In genomic region chr2:85537600-85538506, GRCh38 we compare ENCODE assay signal across 8 cellular contexts. TPM values are rescaled to one million over a fixed set of nuclear protein-coding genes. Genes with fewer than 3 reads are reported as not detected.
DNase-seq lines count a peak whose midpoint lies in the region; TF ChIP-seq lines count a peak whose summit lies in the region.

No MANE protein-coding gene starts in this region.

- H3K9ac ChIP-seq in muscle layer of colon (ENCODE audit: low read length), result peak overlapping the region; percentile 81

- CTCF ChIA-PET in AG04449 (lab: Yijun Ruan, JAX), result interaction anchor here (0.7 to 30.0 kb wide), 13 partner anchors 14 to 470 kb away, joined by 3 to 922 read pairs (median 3); partner anchors contain the start of genes ELMOD3, RETSAT and SH2D6

- H3K9me3 ChIP-seq in esophagus squamous epithelium, result no peaks in the 10 kb centered on the region
- H3K9me3 ChIP-seq in muscle layer of colon (ENCODE audit: low read length), result no peaks in the 10 kb centered on the region
- no peaks in the 10 kb centered on the region for H3K9me3 ChIP-seq in thyroid gland

- peak; percentile 38 for TF ChIP-seq POLR2A in GM18951 (IDR thresholded peaks at IDR 0.05; ENCODE audit: extremely low read depth, insufficient read depth, insufficient read length)
- peak in 1 of 4 donors; percentile 22 for TF ChIP-seq POLR2A in esophagus squamous epithelium (IDR thresholded peaks at IDR 0.05)
- TF ChIP-seq POLR2A in thyroid gland (IDR thresholded peaks at IDR 0.05), result peak in 1 of 2 donors; percentile 69

- H3K4me1 ChIP-seq in esophagus squamous epithelium, result peaks cover 15 to 51% (median 31%) of the 10 kb centered on the region in 3 donors
- peaks cover 41% of the 10 kb centered on the region for H3K4me1 ChIP-seq in muscle layer of colon (ENCODE audit: insufficient read depth, low read length)
- H3K4me1 ChIP-seq in thyroid gland, result peaks cover 22 to 31% of the 10 kb centered on the region in 2 donors

- 2 to 5% methylated on average over 13 of the region's 35 CpGs for WGBS in esophagus squamous epithelium, 2 donors
- 3 to 4% methylated on average over 34 to 35 of the region's 35 CpGs for WGBS in thyroid gland, 2 donors

- H3K27ac ChIP-seq in esophagus squamous epithelium, result peak overlapping the region; percentile 96 to 99 (median 98)
- H3K27ac ChIP-seq in muscle layer of colon (ENCODE audit: low read depth, low read length), result peak overlapping the region; percentile 96
- peak overlapping the region; percentile 97 to 100 (median 98) for H3K27ac ChIP-seq in thyroid gland

- H3K4me3 ChIP-seq in AG04449 (ENCODE audit: low read depth, low read length) (peak overlapping the region; percentile 99), esophagus squamous epithelium (peak overlapping the region; percentile 71 to 84 (median 76)), muscle layer of colon (ENCODE audit: low read depth in 1 of 2, low read length in 2 of 2) (peak overlapping the region; percentile 76 to 97), thyroid gland (replicated peaks in 1 of 3) (peak overlapping the region; percentile 52 to 94 (median 63))

- no peak for DNase-seq in AG04449 (ENCODE audit: low read depth, low spot score)
- DNase-seq in NCI-H526 treated with DMSO at 0.1 percent for 48 hours (lab: John Stamatoyannopoulos, UW), result peak; percentile 75
- DNase-seq in activated T-cell treated with anti-CD3 and anti-CD28 coated beads for 48 hours (ENCODE audit: low read depth), result peak; percentile 34
- DNase-seq in esophagus squamous epithelium (lab: John Stamatoyannopoulos, UW), result no peak
- peak; percentile 71 to 73 for DNase-seq in thyroid gland
- no peak for DNase-seq in HuH-7.5 (ENCODE audit: low spot score)

- intact Hi-C loops in esophagus squamous epithelium (cut with DNase I), result no loop called here
- intact Hi-C loops in thyroid gland (cut with DNase I), result no loop called here

- POLR2A ChIA-PET in AG04449 (lab: Yijun Ruan, JAX), result interaction anchor here (0.7 to 5.7 kb wide), 31 partner anchors 8 to 210 kb away, joined by 3 to 103 read pairs (median 8); partner anchors contain the start of genes ELMOD3, GGCX, RETSAT and RNF181

- in situ Hi-C loops in GM18951 (cut with MboI; ENCODE audit: low sequenced_read_pairs, unreplicated experiment), result no loop called here

- H3K27me3 ChIP-seq in esophagus squamous epithelium (no peaks in the 10 kb centered on the region), muscle layer of colon (ENCODE audit: control insufficient read depth in 1 of 2, insufficient read depth in 2 of 2, low read length in 2 of 2) (no peaks in the 10 kb centered on the region), thyroid gland (no peaks in the 10 kb centered on the region)

- peaks cover 9 to 19% (median 9%) of the 10 kb centered on the region in 3 donors for H3K36me3 ChIP-seq in esophagus squamous epithelium
- H3K36me3 ChIP-seq in muscle layer of colon (ENCODE audit: insufficient read depth, low read length), result peaks cover 24% of the 10 kb centered on the region
- H3K36me3 ChIP-seq in thyroid gland, result peaks cover 19 to 26% of the 10 kb centered on the region in 2 donors

- TF ChIP-seq CTCF in AG04449 (IDR thresholded peaks at IDR 0.05; ENCODE audit: insufficient read depth, low read length, missing control alignments) (no peak), esophagus squamous epithelium (IDR thresholded peaks at IDR 0.05) (peak in 1 of 6 experiments; percentile 17), thyroid gland (IDR thresholded peaks at IDR 0.05) (peak in 3 of 6 experiments; percentile 5 to 14 (median 12))

RNA-seq across cellular contexts. Expression of gene MAT2A, which starts 1.1 kb away (rescaled TPM):
- total RNA-seq in esophagus squamous epithelium (100 to 1,000 TPM in 2 of 4 donors, 10 to 100 TPM in 2; 81.8 to 272 (median 121) TPM), thyroid gland (100 to 1,000 TPM; 303 to 511 (median 354) TPM)

RNA-seq across cellular contexts. Expression of gene GGCX, which starts 23.4 kb away (rescaled TPM):
- total RNA-seq in esophagus squamous epithelium (10 to 100 TPM; 19.7 to 27.5 (median 23.3) TPM), thyroid gland (10 to 100 TPM; 39.5 to 81.9 (median 51.6) TPM)

RNA-seq across cellular contexts. Expression of gene VAMP8, which starts 39.5 kb away (rescaled TPM):
- 100 to 1,000 TPM in 1 of 4 donors, 10 to 100 TPM in 3; 78.8 to 144 (median 93.8) TPM for total RNA-seq in esophagus squamous epithelium
- 100 to 1,000 TPM in 3 of 4 donors, 10 to 100 TPM in 1; 89.6 to 171 (median 121) TPM for total RNA-seq in thyroid gland

RNA-seq across cellular contexts. Expression of gene VAMP5, which starts 46.4 kb away (rescaled TPM):
- 10 to 100 TPM in 3 of 4 donors, 1 to 10 TPM in 1; 6.1 to 45.6 (median 17.0) TPM for total RNA-seq in esophagus squamous epithelium
- total RNA-seq in thyroid gland, result 10 to 100 TPM; 13.6 to 41.3 (median 20.7) TPM

RNA-seq across cellular contexts. Expression of gene RNF181, which starts 57.7 kb away (rescaled TPM):
- total RNA-seq in esophagus squamous epithelium (100 to 1,000 TPM in 3 of 4 donors, 10 to 100 TPM in 1; 88.3 to 128 (median 115) TPM), thyroid gland (100 to 1,000 TPM in 3 of 4 donors, 10 to 100 TPM in 1; 86.9 to 202 (median 168) TPM)

Comparison
In these comparisons a context has a peak if more than half of its experiments do, and no peak if none do; other contexts are left out.
1. DNase-seq: peak in NCI-H526 treated with DMSO at 0.1 percent for 48 hours (single experiment), activated T-cell treated with anti-CD3 and anti-CD28 coated beads for 48 hours (single experiment) and thyroid gland (2 of 2); none in AG04449 (single experiment), esophagus squamous epithelium (single experiment) and HuH-7.5 (single experiment).
2. Peak in every context shown above with its lines, with median percentiles within 50 percentile points of each other: H3K4me3 ChIP-seq and H3K27ac ChIP-seq.